Comparison of ENCODE assay signal across 8 cellular contexts in genomic region chr13:36819064-36819810, GRCh38. TPM values are rescaled to one million over a fixed set of nuclear protein-coding genes. Genes with fewer than 3 reads are reported as not detected.
DNase-seq lines count a peak whose midpoint lies in the region; ATAC-seq and TF ChIP-seq lines count a peak whose summit lies in the region.

A gene with protein sequence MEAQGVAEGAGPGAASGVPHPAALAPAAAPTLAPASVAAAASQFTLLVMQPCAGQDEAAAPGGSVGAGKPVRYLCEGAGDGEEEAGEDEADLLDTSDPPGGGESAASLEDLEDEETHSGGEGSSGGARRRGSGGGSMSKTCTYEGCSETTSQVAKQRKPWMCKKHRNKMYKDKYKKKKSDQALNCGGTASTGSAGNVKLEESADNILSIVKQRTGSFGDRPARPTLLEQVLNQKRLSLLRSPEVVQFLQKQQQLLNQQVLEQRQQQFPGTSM (plus strand): TSS chr13:36819222. CDS start chr13:36819358, 136 bp downstream.

- CTCF ChIA-PET in activated CD4-positive, alpha-beta T cell treated with anti-CD3 and anti-CD28 coated beads for 36 hours (lab: Charles Lee): interaction anchor here (0.7 kb wide), 1 partner anchor 244 kb away, joined by 3 read pairs; no protein-coding TSS in a partner anchor

- ATAC-seq in GM19025 (IDR thresholded peaks at IDR 0.05; ENCODE audit: low read depth, unreplicated experiment) (peak; percentile 90), HG03280 (IDR thresholded peaks at IDR 0.05; ENCODE audit: unreplicated experiment) (peak; percentile 84)
- peak; percentile 92 for ATAC-seq in activated CD4-positive, alpha-beta T cell treated with anti-CD3 and anti-CD28 coated beads for 36 hours

- H3K9me3 Mint-ChIP-seq in activated CD4-positive, alpha-beta T cell treated with anti-CD3 and anti-CD28 coated beads for 36 hours (ENCODE audit: low read depth): no peaks in the 10 kb centered on the region

- no peak for TF ChIP-seq CTCF in choroid plexus epithelial cell (conservative IDR thresholded peaks at IDR 0.05; ENCODE audit: low read depth, low read length)

- DNase-seq in Ammon's horn (ENCODE audit: low spot score) (peak; percentile 95), NCI-H510A (lab: John Stamatoyannopoulos, UW) (peak; percentile 60), choroid plexus epithelial cell (ENCODE audit: low read depth) (peak; percentile 90), left kidney (ENCODE audit: low read depth, low spot score) (peak; percentile 97)
- peak; percentile 95 for DNase-seq in activated CD4-positive, alpha-beta T cell treated with anti-CD3 and anti-CD28 coated beads for 36 hours
- peak; percentile 89 for DNase-seq in stimulated activated CD4-positive, alpha-beta T cell treated with anti-CD3 and anti-CD28 coated beads, Interleukin-1b, Interleukin-23, amount 100 ng/mL, for 48 hours

- peak within 1 kb of the TSS; percentile 85 for H3K4me3 Mint-ChIP-seq in activated CD4-positive, alpha-beta T cell treated with anti-CD3 and anti-CD28 coated beads for 36 hours

- peak within 1 kb of the TSS; percentile 79 for H3K4me3 ChIP-seq in choroid plexus epithelial cell (ENCODE audit: low read depth, low read length)

- peaks cover 15% of the 10 kb centered on the region for H3K36me3 Mint-ChIP-seq in activated CD4-positive, alpha-beta T cell treated with anti-CD3 and anti-CD28 coated beads for 36 hours (ENCODE audit: low read depth)

- POLR2A ChIA-PET in activated CD4-positive, alpha-beta T cell treated with anti-CD3 and anti-CD28 coated beads for 36 hours (lab: Charles Lee): no interaction called here

- H3K27ac Mint-ChIP-seq in activated CD4-positive, alpha-beta T cell treated with anti-CD3 and anti-CD28 coated beads for 36 hours: peak within 1 kb of the TSS; percentile 90

- H3K4me1 Mint-ChIP-seq in activated CD4-positive, alpha-beta T cell treated with anti-CD3 and anti-CD28 coated beads for 36 hours: peaks cover 47% of the 10 kb centered on the region

- intact Hi-C loops in activated CD4-positive, alpha-beta T cell treated with anti-CD3 and anti-CD28 coated beads for 36 hours (cut with DNase I, micrococcal nuclease): loop anchor here in 1 of 2 experiments (1.0 to 5.0 kb wide), 8 partner anchors 163 to 1528 kb away; partner anchors contain the start of genes CCDC169, CCNA1, EXOSC8 and SPART

- peaks cover 7% of the 10 kb centered on the region for H3K27me3 Mint-ChIP-seq in activated CD4-positive, alpha-beta T cell treated with anti-CD3 and anti-CD28 coated beads for 36 hours

RNA-seq across cellular contexts. Expression of the gene that starts here (rescaled TPM):
- 10 to 100 TPM; 10.1 to 13.8 TPM for total RNA-seq in activated CD4-positive, alpha-beta T cell treated with anti-CD3 and anti-CD28 coated beads for 36 hours

Comparison
In these comparisons a context has a peak if more than half of its experiments do, and no peak if none do; other contexts are left out.
1. Peak in every context shown above with its lines: DNase-seq, ATAC-seq and H3K4me3 ChIP-seq.